1 cellular context compared by ENCODE assay signal in genomic region chr19:17752865-17753639, GRCh38.
TF ChIP-seq lines count a peak whose summit lies in the region.

No MANE protein-coding gene starts in this region.

TF ChIP-seq in HEK293, 187 proteins besides CTCF, POLR2A, EP300 and RAD21 (continued from another document):
- no peak for TF ChIP-seq ZNF394 (tag by site-specific recombination; IDR thresholded peaks at IDR 0.05; ENCODE audit: borderline replicate concordance)
- no peak for TF ChIP-seq ZNF701 (tag by site-specific recombination; IDR thresholded peaks at IDR 0.05)
- no peak for TF ChIP-seq ZNF580 (tag by site-specific recombination; IDR thresholded peaks at IDR 0.05)
- no peak for TF ChIP-seq ZNF19 (tag by site-specific recombination; IDR thresholded peaks at IDR 0.05; ENCODE audit: low read depth)
- no peak for TF ChIP-seq ZNF324 (tag by site-specific recombination; IDR thresholded peaks at IDR 0.05)
- no peak for TF ChIP-seq MYNN (tag by site-specific recombination; IDR thresholded peaks at IDR 0.05; ENCODE audit: borderline replicate concordance)
- no peak for TF ChIP-seq ZNF214 (tag by site-specific recombination; IDR thresholded peaks at IDR 0.05; ENCODE audit: borderline replicate concordance)
TF ChIP-seq in HEK293: peak in this region for 2.
